1 cellular context compared by ENCODE assay signal in genomic region chr18:57925706-57926105, GRCh38.
A peak's percentile ranks its signal among the peaks of the same experiment; 100 is the strongest.
TF ChIP-seq lines count a peak whose summit lies in the region.

No MANE protein-coding gene starts in this region.

TF ChIP-seq in H1, 55 proteins besides CTCF, POLR2A, EP300 and RAD21 (continued from another document):
- no peak for TF ChIP-seq USF2 (IDR thresholded peaks at IDR 0.05; ENCODE audit: low read length)
- no peak for TF ChIP-seq CTBP2 (IDR thresholded peaks at IDR 0.05; ENCODE audit: borderline replicate concordance, insufficient read depth, insufficient read length, low read length)
- TF ChIP-seq BACH1 (IDR thresholded peaks at IDR 0.05; ENCODE audit: low read length): peak; percentile 41; the same call in 1 of the 2 replicates
- no peak for TF ChIP-seq MAX (IDR thresholded peaks at IDR 0.05)
- TF ChIP-seq ZNF274 (IDR thresholded peaks at IDR 0.05; ENCODE audit: borderline replicate concordance, extremely low read depth, low read length): no peak
